ENCODE assay signal across 22 cellular contexts in the genomic region with DNA sequence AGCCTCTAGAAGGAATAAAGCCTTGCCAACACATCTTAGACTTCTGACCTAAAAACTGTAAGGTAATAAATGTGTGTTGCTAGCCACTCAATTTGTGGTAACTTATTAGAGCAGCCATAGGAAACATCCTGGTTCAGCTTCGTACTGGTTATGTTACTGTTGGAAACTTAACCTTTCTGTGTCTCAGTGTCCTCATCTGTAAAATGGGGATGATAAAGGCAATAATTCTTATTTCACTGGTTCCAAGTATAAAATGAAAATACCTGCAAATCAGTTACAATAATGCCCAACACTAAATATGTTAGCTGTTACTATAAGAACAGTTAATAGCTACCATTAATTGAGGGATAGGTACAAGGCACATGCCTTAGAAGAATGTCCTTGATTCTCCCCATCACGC. TPM values are rescaled to one million over a fixed set of nuclear protein-coding genes. Genes with fewer than 3 reads are reported as not detected.
DNase-seq lines count a peak whose midpoint lies in the region; ATAC-seq, FAIRE-seq and TF ChIP-seq lines count a peak whose summit lies in the region.
"Had no signal": no experiment of that assay in that cellular context is flagged by ENCODE, and none has a peak within 500 bp of the region (broad histone marks: within the 10 kb centered on the region; RNA-seq: fewer than 3 reads in every experiment).

No MANE protein-coding gene starts in this region.

- intact Hi-C loops in Caco-2 (cut with micrococcal nuclease; ENCODE audit: unreplicated experiment) (loop anchor here (5.0 kb wide), 1 partner anchor 210 kb away; no protein-coding TSS in a partner anchor), K562 (cut with micrococcal nuclease) (loop anchor here (5.0 kb wide), 1 partner anchor 55 kb away; no protein-coding TSS in a partner anchor)

- no peak for TF ChIP-seq CTCF in Caco-2 (IDR thresholded peaks at IDR 0.05; ENCODE audit: insufficient read depth in 1 of 2, low read depth in 1 of 2, low read length in 1 of 2, severe bottlenecking in 1 of 2, unreplicated experiment in 1 of 2)
- no peak for TF ChIP-seq CTCF in K562 (IDR thresholded peaks at IDR 0.05 in 2 of 3, conservative IDR thresholded peaks at IDR 0.05 in 1 of 3; ENCODE audit: insufficient read depth in 2 of 3, low read depth in 1 of 3, low read length in 3 of 3)
- no peak for TF ChIP-seq CTCF in osteocyte (IDR thresholded peaks at IDR 0.05)

- no peak for TF ChIP-seq RAD21 in K562 (CRISPR knock-in tag; conservative IDR thresholded peaks at IDR 0.05 in 1 of 2, IDR thresholded peaks at IDR 0.05 in 1 of 2)

- no peak overlapping the region for H3K9ac ChIP-seq in K562 (ENCODE audit: insufficient read depth in 1 of 2, low read depth in 2 of 2, low read length in 2 of 2)

- H3K27me3 Mint-ChIP-seq in activated CD8-positive, alpha-beta memory T cell treated with anti-CD3 and anti-CD28 coated beads, Interleukin-2, amount 10 ng/mL, durations not matched to agents 7 days and 5 days, result peaks cover 51% of the 10 kb centered on the region
- peaks cover 15% of the 10 kb centered on the region for H3K27me3 Mint-ChIP-seq in Caco-2 (ENCODE audit: insufficient read depth, unreplicated experiment)
- peaks cover 29 to 32% of the 10 kb centered on the region in 2 donors for H3K27me3 Mint-ChIP-seq in natural killer cell treated with Interleukin-12 subunit alpha and Interleukin-12 subunit beta and Interleukin-15 and Interleukin-18, amount 100 ng/mL, for 72 hours
- H3K27me3 Mint-ChIP-seq in osteocyte (ENCODE audit: unreplicated experiment), result peaks cover 17% of the 10 kb centered on the region

- no peak for TF ChIP-seq EP300 in K562 (IDR thresholded peaks at IDR 0.05; ENCODE audit: low read length)

- peaks cover 5% of the 10 kb centered on the region for H3K4me1 Mint-ChIP-seq in activated CD8-positive, alpha-beta memory T cell treated with anti-CD3 and anti-CD28 coated beads, Interleukin-2, amount 10 ng/mL, durations not matched to agents 7 days and 5 days
- H3K4me1 Mint-ChIP-seq in Caco-2 (ENCODE audit: low read depth, unreplicated experiment), result no peaks in the 10 kb centered on the region
- H3K4me1 Mint-ChIP-seq in natural killer cell treated with Interleukin-12 subunit alpha and Interleukin-12 subunit beta and Interleukin-15 and Interleukin-18, amount 100 ng/mL, for 72 hours (ENCODE audit: low read depth in 2 of 2), result peaks cover 4 to 12% of the 10 kb centered on the region in 2 donors
- peaks cover 7% of the 10 kb centered on the region for H3K4me1 Mint-ChIP-seq in osteocyte (ENCODE audit: unreplicated experiment)

- WGBS in K562 (ENCODE audit: insufficient coverage, low coverage, missing lambda C conversion rate), result 5% methylated on average over 2 of the region's 2 CpGs

- no peak overlapping the region for H3K27ac Mint-ChIP-seq in activated CD8-positive, alpha-beta memory T cell treated with anti-CD3 and anti-CD28 coated beads, Interleukin-2, amount 10 ng/mL, durations not matched to agents 7 days and 5 days
- no peak overlapping the region for H3K27ac Mint-ChIP-seq in Caco-2 (ENCODE audit: unreplicated experiment)
- no peak overlapping the region for H3K27ac Mint-ChIP-seq in natural killer cell treated with Interleukin-12 subunit alpha and Interleukin-12 subunit beta and Interleukin-15 and Interleukin-18, amount 100 ng/mL, for 72 hours
- H3K27ac Mint-ChIP-seq in osteocyte (ENCODE audit: unreplicated experiment), result no peak overlapping the region
- H3K27ac Mint-ChIP-seq: activated CD4-positive, alpha-beta T cell treated with anti-CD3 and anti-CD28 coated beads for 36 hours; activated naive CD4-positive, alpha-beta T cell treated with anti-CD3 and anti-CD28 coated beads, Interleukin-2, amount 50 U/mL, for 72 hours; effector memory CD8-positive, alpha-beta T cell had no signal

- DNase-seq in activated CD8-positive, alpha-beta memory T cell treated with anti-CD3 and anti-CD28 coated beads, Interleukin-2, amount 10 ng/mL, durations not matched to agents 7 days and 5 days, result no peak
- DNase-seq in activated CD8-positive, alpha-beta memory T cell treated with anti-CD3 and anti-CD28 coated beads, Interleukin-2, amount 50 U/mL, for 48 hours, result no peak
- DNase-seq in Caco-2, result no peak
- DNase-seq in K562 (ENCODE audit: extremely low read depth in 1 of 4, low spot score in 3 of 4), result no peak
- DNase-seq in natural killer cell treated with Interleukin-12 subunit alpha and Interleukin-12 subunit beta and Interleukin-15 and Interleukin-18, amount 100 ng/mL, for 72 hours (ENCODE audit: low spot score), result no peak
- DNase-seq in NCI-H524 treated with DMSO at 0.1 percent for 48 hours (lab: John Stamatoyannopoulos, UW), result no peak
- DNase-seq in osteocyte (ENCODE audit: extremely low spot score, unreplicated experiment), result no peak
- DNase-seq: activated CD4-positive, alpha-beta T cell treated with anti-CD3 and anti-CD28 coated beads for 36 hours; brain microvascular endothelial cell; effector memory CD8-positive, alpha-beta T cell; esophagus squamous epithelium; KG1; left cardiac atrium; midbrain; NCI-H1048; SHP77 treated with DMSO at 0.1 percent for 48 hours had no signal

- peak overlapping the region; percentile 65 for H3K4me3 Mint-ChIP-seq in activated CD8-positive, alpha-beta memory T cell treated with anti-CD3 and anti-CD28 coated beads, Interleukin-2, amount 10 ng/mL, durations not matched to agents 7 days and 5 days
- H3K4me3 Mint-ChIP-seq in Caco-2 (ENCODE audit: unreplicated experiment) (peak overlapping the region; percentile 72), osteocyte (ENCODE audit: unreplicated experiment) (no peak overlapping the region)
- H3K4me3 Mint-ChIP-seq in natural killer cell treated with Interleukin-12 subunit alpha and Interleukin-12 subunit beta and Interleukin-15 and Interleukin-18, amount 100 ng/mL, for 72 hours, result peak overlapping the region; percentile 64

- H3K4me3 ChIP-seq in Caco-2 (ENCODE audit: low read depth, low read length) (no peak overlapping the region), K562 (no peak overlapping the region)

- H3K36me3 ChIP-seq in Caco-2 (ENCODE audit: control insufficient read depth, insufficient read depth, low read length) (no peaks in the 10 kb centered on the region), K562 (ENCODE audit: control insufficient read depth, insufficient read depth, low read length) (no peaks in the 10 kb centered on the region)
- H3K36me3 ChIP-seq: BLaER1, brain microvascular endothelial cell, esophagus squamous epithelium had no signal

- H3K27me3 ChIP-seq in Caco-2 (replicated peaks; ENCODE audit: control insufficient read depth, insufficient read depth, low read length), result peaks cover 4% of the 10 kb centered on the region; the same call in 1 of the 2 replicates
- H3K27me3 ChIP-seq in K562 (ENCODE audit: control insufficient read depth in 2 of 2, insufficient read depth in 2 of 2, low read length in 2 of 2), result peaks cover 14 to 49% of the 10 kb centered on the region in 2 experiments; a peak in 4 of 5 replicates
- H3K27me3 ChIP-seq: brain microvascular endothelial cell had no signal

- no peak for TF ChIP-seq POLR2A in K562 (conservative IDR thresholded peaks at IDR 0.05)

- H3K9me1 ChIP-seq in K562 (ENCODE audit: control insufficient read depth, insufficient read depth, low read length), result no peaks in the 10 kb centered on the region

- H3K4me1 ChIP-seq in Caco-2 (no peaks in the 10 kb centered on the region), K562 (replicated peaks in 1 of 2; ENCODE audit: control insufficient read depth in 2 of 2, insufficient read depth in 2 of 2, low read length in 2 of 2) (peaks cover 10 to 12% of the 10 kb centered on the region in 2 experiments; a peak in 4 of 5 replicates)

- H3K36me3 Mint-ChIP-seq in activated CD8-positive, alpha-beta memory T cell treated with anti-CD3 and anti-CD28 coated beads, Interleukin-2, amount 10 ng/mL, durations not matched to agents 7 days and 5 days, result peaks cover 2% of the 10 kb centered on the region
- H3K36me3 Mint-ChIP-seq in Caco-2 (ENCODE audit: insufficient read depth, unreplicated experiment) (no peaks in the 10 kb centered on the region), osteocyte (ENCODE audit: unreplicated experiment) (no peaks in the 10 kb centered on the region)
- H3K36me3 Mint-ChIP-seq in natural killer cell treated with Interleukin-12 subunit alpha and Interleukin-12 subunit beta and Interleukin-15 and Interleukin-18, amount 100 ng/mL, for 72 hours, result no peaks in the 10 kb centered on the region
- H3K36me3 Mint-ChIP-seq: activated naive CD4-positive, alpha-beta T cell treated with anti-CD3 and anti-CD28 coated beads, Interleukin-2, amount 50 U/mL, for 72 hours had no signal

- no peak overlapping the region for H2AFZ ChIP-seq in K562 (ENCODE audit: low read depth, low read length)

- H3K9me3 Mint-ChIP-seq in activated CD8-positive, alpha-beta memory T cell treated with anti-CD3 and anti-CD28 coated beads, Interleukin-2, amount 10 ng/mL, durations not matched to agents 7 days and 5 days (ENCODE audit: low read depth), result peaks cover 2% of the 10 kb centered on the region
- H3K9me3 Mint-ChIP-seq in Caco-2 (ENCODE audit: unreplicated experiment), result no peaks in the 10 kb centered on the region
- H3K9me3 Mint-ChIP-seq in natural killer cell treated with Interleukin-12 subunit alpha and Interleukin-12 subunit beta and Interleukin-15 and Interleukin-18, amount 100 ng/mL, for 72 hours, result no peaks in the 10 kb centered on the region
- no peaks in the 10 kb centered on the region for H3K9me3 Mint-ChIP-seq in osteocyte (ENCODE audit: unreplicated experiment)
- H3K9me3 Mint-ChIP-seq: activated naive CD4-positive, alpha-beta T cell treated with anti-CD3 and anti-CD28 coated beads, Interleukin-2, amount 50 U/mL, for 72 hours; effector memory CD8-positive, alpha-beta T cell had no signal

- H3K79me2 ChIP-seq in K562 (ENCODE audit: control insufficient read depth, insufficient read depth, low read length), result no peaks in the 10 kb centered on the region

- in situ Hi-C loops in K562 (cut with MboI), result no loop called here

- H3K9me3 ChIP-seq in Caco-2 (peaks cover 15% of the 10 kb centered on the region), K562 (replicated peaks; ENCODE audit: control insufficient read depth, insufficient read depth, low read depth, low read length) (peaks cover 3% of the 10 kb centered on the region; the same call in 1 of the 2 replicates)
- H3K9me3 ChIP-seq: esophagus squamous epithelium had no signal

- no peak overlapping the region for H3K27ac ChIP-seq in K562 (ENCODE audit: extremely low read depth, low read depth, low read length)
- H3K27ac ChIP-seq: brain microvascular endothelial cell had no signal

- no TSS peak for BruUV-seq in Caco-2 (replicated peaks; lab: Mats Ljungman, UMichigan)
- BruUV-seq in K562 (replicated peaks; lab: Mats Ljungman, UMichigan), result no TSS peak

- CTCF ChIA-PET in activated CD8-positive, alpha-beta memory T cell treated with anti-CD3 and anti-CD28 coated beads, Interleukin-2, amount 10 ng/mL, durations not matched to agents 7 days and 5 days (lab: Charles Lee), result interaction anchor here (0.7 to 6.1 kb wide), 25 partner anchors 10 to 544 kb away, joined by 3 to 84 read pairs (median 8); partner anchors contain the start of genes KCNS1 and MATN4
- CTCF ChIA-PET in Caco-2 (lab: Charles Lee), result interaction anchor here (0.7 to 7.4 kb wide), 14 partner anchors 11 to 696 kb away, joined by 3 to 67 read pairs (median 10); no protein-coding TSS in a partner anchor
- CTCF ChIA-PET in K562 (lab: Yijun Ruan, JAX; ENCODE audit: low intra/inter-chr PET ratio), result no interaction called here

- H3K4me2 ChIP-seq in K562 (ENCODE audit: insufficient read depth, low read length), result peak overlapping the region; percentile 83; the same call in 1 of the 2 replicates

- ATAC-seq in activated CD8-positive, alpha-beta memory T cell treated with anti-CD3 and anti-CD28 coated beads, Interleukin-2, amount 10 ng/mL, durations not matched to agents 7 days and 5 days, result no peak
- ATAC-seq in K562, result no peak
- ATAC-seq in natural killer cell treated with Interleukin-12 subunit alpha and Interleukin-12 subunit beta and Interleukin-15 and Interleukin-18, amount 100 ng/mL, for 72 hours, result no peak
- no peak for ATAC-seq in HG02938 (IDR thresholded peaks at IDR 0.05; ENCODE audit: unreplicated experiment)
- ATAC-seq: activated CD4-positive, alpha-beta T cell treated with anti-CD3 and anti-CD28 coated beads for 36 hours; activated naive CD4-positive, alpha-beta T cell treated with anti-CD3 and anti-CD28 coated beads, Interleukin-2, amount 50 U/mL, for 72 hours; effector memory CD8-positive, alpha-beta T cell had no signal

- POLR2A ChIA-PET in Caco-2 (lab: Charles Lee) (interaction anchor here (0.7 kb wide), 1 partner anchor 65 kb away, joined by 3 read pairs; no protein-coding TSS in a partner anchor), K562 (lab: Yijun Ruan, JAX) (interaction anchor here (0.9 kb wide), 1 partner anchor 50 kb away, joined by 3 read pairs; no protein-coding TSS in a partner anchor)

- peaks cover 5% of the 10 kb centered on the region; the same call in 1 of the 2 replicates for H4K20me1 ChIP-seq in K562 (replicated peaks; ENCODE audit: control insufficient read depth, insufficient read depth, low read length)
- H4K20me1 ChIP-seq: BLaER1 had no signal

- FAIRE-seq in K562 (lab: Jason Lieb, UNC), result no peak
- FAIRE-seq: colon had no signal

RNA-seq across cellular contexts. Expression of gene RBPJL, which starts 14.3 kb away (rescaled TPM):
- not detected for total RNA-seq in activated CD8-positive, alpha-beta memory T cell treated with anti-CD3 and anti-CD28 coated beads, Interleukin-2, amount 10 ng/mL, durations not matched to agents 7 days and 5 days
- total RNA-seq in Caco-2 (2022) (not detected in 2 replicates), K562 (2014; rRNA removed) (not detected in 2 replicates), K562 (2014; rRNA removed; fragmentation: Illumina TruSeq; extraction: Trizol) (not detected in 2 replicates), K562 (2015; rRNA removed; fragmentation: Illumina TruSeq; extraction: Trizol) (not detected in 2 replicates), K562 (2021) (not detected in 2 replicates), osteocyte (not detected in 2 replicates)
- total RNA-seq in K562 (2011; cell fraction: chromatin; rRNA removed; ENCODE audit: low replicate concordance), result not detected in 2 replicates
- not detected in 2 replicates for total RNA-seq in K562 (2011; cell fraction: nucleolus; rRNA removed)
- not detected in 2 replicates for total RNA-seq in K562 (2011; cell fraction: nucleoplasm; rRNA removed)
- polyA plus RNA-seq in K562 (2011; rRNA removed) (not detected in 2 replicates), K562 (2014; fragmentation: Illumina TruSeq; extraction: Trizol) (not detected in 2 replicates), K562 (2014; fragmentation: Nextera tagmentation; extraction: Ambion mirVana) (not detected), K562 (2014; rRNA removed) (not detected in 2 replicates)
- not detected in 2 replicates for polyA plus RNA-seq in K562 (2011; cell fraction: cytosol; rRNA removed)
- polyA plus RNA-seq in K562 (2011; cell fraction: nucleus; rRNA removed), result not detected in 2 replicates
- polyA plus RNA-seq in K562 (2012), result not detected in 2 replicates
- polyA minus RNA-seq in K562 (2011; rRNA and poly(A)+ RNA removed), result not detected in 2 replicates
- polyA minus RNA-seq in K562 (2011; cell fraction: cytosol; rRNA and poly(A)+ RNA removed), result not detected in 2 replicates
- not detected in 2 replicates for polyA minus RNA-seq in K562 (2011; cell fraction: nucleus; rRNA and poly(A)+ RNA removed)
- total RNA-seq in natural killer cell treated with Interleukin-12 subunit alpha and Interleukin-12 subunit beta and Interleukin-15 and Interleukin-18, amount 100 ng/mL, for 72 hours, result not detected
- total RNA-seq: A673; activated CD4-positive, alpha-beta T cell treated with anti-CD3 and anti-CD28 coated beads for 36 hours; activated naive CD4-positive, alpha-beta T cell treated with anti-CD3 and anti-CD28 coated beads, Interleukin-2, amount 50 U/mL, for 72 hours; esophagus squamous epithelium; left cardiac atrium; subcutaneous adipose tissue had no signal

RNA-seq across cellular contexts. Expression of gene MATN4, which starts 15.8 kb away (rescaled TPM):
- total RNA-seq in activated CD8-positive, alpha-beta memory T cell treated with anti-CD3 and anti-CD28 coated beads, Interleukin-2, amount 10 ng/mL, durations not matched to agents 7 days and 5 days, result 1 to 10 TPM in 1 of 2 experiments, under 1 TPM in 1; 0.64 to 2.2 TPM
- total RNA-seq in Caco-2 (2022) (not detected in 2 replicates), K562 (2014; rRNA removed) (0.09 and 0.24 TPM in 2 replicates), K562 (2014; rRNA removed; fragmentation: Illumina TruSeq; extraction: Trizol) (not detected in 2 replicates), K562 (2015; rRNA removed; fragmentation: Illumina TruSeq; extraction: Trizol) (not detected in 2 replicates), K562 (2021) (0.13 TPM in 1 of 2 replicates, not detected in the other), osteocyte (not detected in 2 replicates)
- total RNA-seq in K562 (2011; cell fraction: chromatin; rRNA removed; ENCODE audit: low replicate concordance), result not detected in 2 replicates
- not detected in 2 replicates for total RNA-seq in K562 (2011; cell fraction: nucleolus; rRNA removed)
- not detected in 2 replicates for total RNA-seq in K562 (2011; cell fraction: nucleoplasm; rRNA removed)
- polyA plus RNA-seq in K562 (2011; rRNA removed) (not detected in 2 replicates), K562 (2014; fragmentation: Illumina TruSeq; extraction: Trizol) (not detected in 2 replicates), K562 (2014; fragmentation: Nextera tagmentation; extraction: Ambion mirVana) (not detected), K562 (2014; rRNA removed) (0.20 TPM in 1 of 2 replicates, not detected in the other)
- 0.15 TPM in 1 of 2 replicates, not detected in the other for polyA plus RNA-seq in K562 (2011; cell fraction: cytosol; rRNA removed)
- 0.08 TPM in 1 of 2 replicates, not detected in the other for polyA plus RNA-seq in K562 (2011; cell fraction: nucleus; rRNA removed)
- 0.04 TPM in 1 of 2 replicates, not detected in the other for polyA plus RNA-seq in K562 (2012)
- polyA minus RNA-seq in K562 (2011; rRNA and poly(A)+ RNA removed), result not detected in 2 replicates
- polyA minus RNA-seq in K562 (2011; cell fraction: cytosol; rRNA and poly(A)+ RNA removed), result not detected in 2 replicates
- polyA minus RNA-seq in K562 (2011; cell fraction: nucleus; rRNA and poly(A)+ RNA removed), result not detected in 2 replicates
- total RNA-seq in natural killer cell treated with Interleukin-12 subunit alpha and Interleukin-12 subunit beta and Interleukin-15 and Interleukin-18, amount 100 ng/mL, for 72 hours, result 1 to 10 TPM in 1 of 2 donors, under 1 TPM in 1; 0.31 to 1.4 TPM
- total RNA-seq: left cardiac atrium had no signal

RNA-seq across cellular contexts. Expression of gene SLPI, which starts 38.0 kb away (rescaled TPM):
- not detected for total RNA-seq in activated CD8-positive, alpha-beta memory T cell treated with anti-CD3 and anti-CD28 coated beads, Interleukin-2, amount 10 ng/mL, durations not matched to agents 7 days and 5 days
- total RNA-seq in Caco-2 (2022) (3.0 TPM in 2 replicates), K562 (2014; rRNA removed) (not detected in 2 replicates), K562 (2014; rRNA removed; fragmentation: Illumina TruSeq; extraction: Trizol) (not detected in 2 replicates), K562 (2015; rRNA removed; fragmentation: Illumina TruSeq; extraction: Trizol) (not detected in 2 replicates), K562 (2021) (0.67 and 0.78 TPM in 2 replicates), osteocyte (not detected in 2 replicates)
- total RNA-seq in K562 (2011; cell fraction: chromatin; rRNA removed; ENCODE audit: low replicate concordance), result not detected in 2 replicates
- not detected in 2 replicates for total RNA-seq in K562 (2011; cell fraction: nucleolus; rRNA removed)
- not detected in 2 replicates for total RNA-seq in K562 (2011; cell fraction: nucleoplasm; rRNA removed)
- polyA plus RNA-seq in K562 (2011; rRNA removed) (not detected in 2 replicates), K562 (2014; fragmentation: Illumina TruSeq; extraction: Trizol) (not detected in 2 replicates), K562 (2014; fragmentation: Nextera tagmentation; extraction: Ambion mirVana) (not detected), K562 (2014; rRNA removed) (not detected in 2 replicates)
- polyA plus RNA-seq in K562 (2011; cell fraction: cytosol; rRNA removed), result not detected in 2 replicates
- polyA plus RNA-seq in K562 (2011; cell fraction: nucleus; rRNA removed), result not detected in 2 replicates
- polyA plus RNA-seq in K562 (2012), result not detected in 2 replicates
- not detected in 2 replicates for polyA minus RNA-seq in K562 (2011; rRNA and poly(A)+ RNA removed)
- 13.5 and 21.4 TPM in 2 replicates for polyA minus RNA-seq in K562 (2011; cell fraction: cytosol; rRNA and poly(A)+ RNA removed)
- 3.8 and 5.7 TPM in 2 replicates for polyA minus RNA-seq in K562 (2011; cell fraction: nucleus; rRNA and poly(A)+ RNA removed)
- total RNA-seq in natural killer cell treated with Interleukin-12 subunit alpha and Interleukin-12 subunit beta and Interleukin-15 and Interleukin-18, amount 100 ng/mL, for 72 hours, result 1 to 10 TPM in 1 of 2 donors, not detected in 1; 7.2 TPM
- total RNA-seq: A673; activated CD4-positive, alpha-beta T cell treated with anti-CD3 and anti-CD28 coated beads for 36 hours; activated naive CD4-positive, alpha-beta T cell treated with anti-CD3 and anti-CD28 coated beads, Interleukin-2, amount 50 U/mL, for 72 hours had no signal

RNA-seq across cellular contexts. Expression of gene SDC4, which starts 55.9 kb away (rescaled TPM):
- total RNA-seq in activated CD8-positive, alpha-beta memory T cell treated with anti-CD3 and anti-CD28 coated beads, Interleukin-2, amount 10 ng/mL, durations not matched to agents 7 days and 5 days, result 10 to 100 TPM; 15.0 to 50.7 TPM
- total RNA-seq in Caco-2 (2022), result 227 and 242 TPM in 2 replicates
- 3.6 and 8.4 TPM in 2 replicates for total RNA-seq in K562 (2011; cell fraction: chromatin; rRNA removed; ENCODE audit: low replicate concordance)
- total RNA-seq in K562 (2011; cell fraction: nucleolus; rRNA removed), result 8.3 and 10.0 TPM in 2 replicates
- 9.6 and 14.5 TPM in 2 replicates for total RNA-seq in K562 (2011; cell fraction: nucleoplasm; rRNA removed)
- total RNA-seq in K562 (2014; rRNA removed), result 6.0 and 6.9 TPM in 2 replicates
- 6.3 and 7.5 TPM in 2 replicates for total RNA-seq in K562 (2014; rRNA removed; fragmentation: Illumina TruSeq; extraction: Trizol)
- 8.9 and 9.7 TPM in 2 replicates for total RNA-seq in K562 (2015; rRNA removed; fragmentation: Illumina TruSeq; extraction: Trizol)
- total RNA-seq in K562 (2021), result 8.7 and 10.7 TPM in 2 replicates
- polyA plus RNA-seq in K562 (2011; rRNA removed), result 4.7 and 5.3 TPM in 2 replicates
- 3.7 and 4.4 TPM in 2 replicates for polyA plus RNA-seq in K562 (2011; cell fraction: cytosol; rRNA removed)
- 2.4 and 3.4 TPM in 2 replicates for polyA plus RNA-seq in K562 (2011; cell fraction: nucleus; rRNA removed)
- polyA plus RNA-seq in K562 (2012), result 9.2 and 11.6 TPM in 2 replicates
- polyA plus RNA-seq in K562 (2014; fragmentation: Illumina TruSeq; extraction: Trizol), result 7.8 and 8.4 TPM in 2 replicates
- polyA plus RNA-seq in K562 (2014; fragmentation: Nextera tagmentation; extraction: Ambion mirVana), result 1 to 10 TPM; 2.1 to 4.2 TPM
- polyA plus RNA-seq in K562 (2014; rRNA removed), result 6.4 and 6.7 TPM in 2 replicates
- 9.0 and 9.1 TPM in 2 replicates for polyA minus RNA-seq in K562 (2011; rRNA and poly(A)+ RNA removed)
- polyA minus RNA-seq in K562 (2011; cell fraction: cytosol; rRNA and poly(A)+ RNA removed), result 6.7 and 7.5 TPM in 2 replicates
- 1.2 and 1.7 TPM in 2 replicates for polyA minus RNA-seq in K562 (2011; cell fraction: nucleus; rRNA and poly(A)+ RNA removed)
- 10 to 100 TPM; 23.3 to 43.5 TPM for total RNA-seq in natural killer cell treated with Interleukin-12 subunit alpha and Interleukin-12 subunit beta and Interleukin-15 and Interleukin-18, amount 100 ng/mL, for 72 hours
- 31.5 and 32.3 TPM in 2 replicates for total RNA-seq in osteocyte
